16 cellular contexts compared by ENCODE assay signal in the genomic region with DNA sequence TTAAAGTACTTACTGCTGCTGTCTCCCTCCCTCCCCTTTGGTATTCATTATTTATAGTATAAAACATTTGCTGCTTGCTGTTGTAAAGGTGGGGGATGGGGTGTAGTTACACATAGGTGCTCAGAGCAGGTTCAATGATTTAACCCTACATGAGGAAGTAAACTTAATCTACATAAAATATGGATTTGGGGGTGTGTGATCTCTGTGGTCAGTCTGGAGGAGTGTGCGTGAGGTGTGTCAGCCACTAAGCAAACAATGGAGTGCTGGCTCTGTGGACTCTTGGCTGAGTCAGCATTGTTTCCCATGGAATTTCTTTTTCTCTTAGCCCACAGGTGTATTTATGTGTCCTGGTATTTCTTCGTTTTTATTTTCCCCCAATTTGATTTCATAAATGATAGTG.
DNase-seq lines count a peak whose midpoint lies in the region; ATAC-seq and TF ChIP-seq lines count a peak whose summit lies in the region.
"Had no signal": no experiment of that assay in that cellular context is flagged by ENCODE, and none has a peak within 500 bp of the region (broad histone marks: within the 10 kb centered on the region; RNA-seq: fewer than 3 reads in every experiment).

No MANE protein-coding gene starts in this region.

- H4K20me1 ChIP-seq in BLaER1 treated with 17β-estradiol and CSF1 and Interleukin-3, amounts not matched to agents 10 nM and 100 nM: peaks cover under 1 to 67% (median 31%) of the 10 kb centered on the region in 11 experiments; a peak in 14 of 22 replicates

- H3K9ac ChIP-seq in BLaER1 treated with 17β-estradiol and CSF1 and Interleukin-3, amounts not matched to agents 10 nM and 100 nM: no peak overlapping the region

- no peak overlapping the region for H3K27ac ChIP-seq in BLaER1 treated with 17β-estradiol and CSF1 and Interleukin-3, amounts not matched to agents 10 nM and 100 nM
- H3K27ac ChIP-seq: psoas muscle had no signal

- TF ChIP-seq CTCF in GM13977 (IDR thresholded peaks at IDR 0.05; ENCODE audit: extremely low read depth, insufficient read depth, missing control alignments): no peak

- peak overlapping the region in 7 of 11 experiments; percentile 7 to 38 (median 16); a peak in 10 of 22 replicates for H3K4me2 ChIP-seq in BLaER1 treated with 17β-estradiol and CSF1 and Interleukin-3, amounts not matched to agents 10 nM and 100 nM

- ATAC-seq in HG03095 (IDR thresholded peaks at IDR 0.05; ENCODE audit: unreplicated experiment) (no peak), GM19351 (IDR thresholded peaks at IDR 0.05; ENCODE audit: unreplicated experiment) (no peak), HG03378 (IDR thresholded peaks at IDR 0.05; ENCODE audit: unreplicated experiment) (no peak)
- ATAC-seq: activated T-helper 17 cell treated with anti-CD3 and anti-CD28 coated beads, Interleukin-2, amount 50 U/mL, for 72 hours; psoas muscle had no signal

- DNase-seq in HK-2 (ENCODE audit: unreplicated experiment): peak; percentile 1
- peak; percentile 95 for DNase-seq in SW480 (ENCODE audit: low spot score)
- DNase-seq in kidney glomerular epithelial cell (lab: John Stamatoyannopoulos, UW): peak; percentile 72
- DNase-seq in GM13977 (ENCODE audit: low spot score): no peak
- DNase-seq: BE2C; dermis blood vessel endothelial cell; foreskin fibroblast; H9; psoas muscle; stimulated activated CD4-positive, alpha-beta T cell treated with anti-CD3 and anti-CD28 coated beads, Interleukin-2, amount 100 ng/mL, for 24 hours; T-helper 2 cell had no signal

- no peaks in the 10 kb centered on the region for H3K9me3 ChIP-seq in BLaER1 treated with 17β-estradiol and CSF1 and Interleukin-3, amounts not matched to agents 10 nM and 100 nM (replicated peaks in 1 of 11)
- H3K9me3 ChIP-seq: BE2C, psoas muscle had no signal

- no peaks in the 10 kb centered on the region for H3K36me3 ChIP-seq in BLaER1 treated with 17β-estradiol and CSF1 and Interleukin-3, amounts not matched to agents 10 nM and 100 nM
- H3K36me3 ChIP-seq: BE2C had no signal

- in situ Hi-C loops in GM13977 (cut with MboI; ENCODE audit: low pct_unique_long_range_greater_than_20kb, low sequenced_read_pairs, unreplicated experiment): no loop called here

- no peaks in the 10 kb centered on the region for H3K27me3 ChIP-seq in BLaER1 treated with 17β-estradiol and CSF1 and Interleukin-3, amounts not matched to agents 10 nM and 100 nM
- H3K27me3 ChIP-seq: BE2C had no signal

- H3K4me1 ChIP-seq in BLaER1 treated with 17β-estradiol and CSF1 and Interleukin-3, amounts not matched to agents 10 nM and 100 nM: peaks cover 26 to 98% (median 71%) of the 10 kb centered on the region in 10 experiments
- H3K4me1 ChIP-seq: psoas muscle had no signal

- no peak overlapping the region for H3K4me3 ChIP-seq in BLaER1 treated with 17β-estradiol and CSF1 and Interleukin-3, amounts not matched to agents 10 nM and 100 nM
- H3K4me3 ChIP-seq: psoas muscle had no signal
